ENCODE assay signal across 8 cellular contexts in the genomic region with DNA sequence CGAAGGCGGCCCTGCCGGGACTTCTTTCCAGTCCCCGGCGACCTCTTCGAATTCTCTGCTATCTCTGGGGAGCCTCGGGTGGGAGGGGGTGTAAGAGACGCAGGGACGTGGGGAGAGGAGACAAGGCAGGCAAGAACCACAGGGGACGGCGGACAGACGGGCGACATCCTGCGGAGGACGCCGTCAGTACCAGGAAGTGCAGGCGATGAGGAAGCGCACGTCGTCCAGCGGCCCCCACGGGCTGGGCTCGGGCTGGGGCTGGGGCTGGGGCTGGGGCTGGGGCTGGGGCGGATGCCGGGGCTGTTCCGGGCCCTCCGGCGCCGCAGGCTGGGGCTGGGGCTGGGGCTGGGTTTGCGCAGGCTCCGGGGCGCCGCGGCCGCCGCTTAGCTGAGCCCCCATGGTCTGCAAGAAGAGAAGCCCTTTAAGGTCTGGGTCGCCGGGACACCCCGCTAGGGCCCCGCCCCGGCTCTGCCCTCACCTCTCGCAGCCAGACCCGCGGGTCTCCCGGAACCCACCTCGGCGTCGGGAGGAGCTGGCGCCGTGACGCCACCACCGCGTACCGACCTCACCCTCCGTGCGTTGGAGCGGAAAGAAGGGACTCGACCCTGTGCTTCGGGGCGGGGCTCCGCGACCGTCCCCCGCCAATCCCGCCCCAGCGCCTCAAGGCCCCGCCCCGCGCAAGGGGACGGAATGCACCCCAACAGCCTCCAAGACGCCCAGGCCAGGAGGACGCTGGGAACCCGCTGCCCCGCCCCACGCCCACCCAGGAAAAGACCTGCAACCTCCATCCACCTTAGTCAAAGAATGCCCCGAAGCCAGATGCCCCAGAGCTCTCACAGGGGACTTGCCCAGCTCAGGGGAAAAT. TPM values are rescaled to one million over a fixed set of nuclear protein-coding genes. Genes with fewer than 3 reads are reported as not detected.
DNase-seq lines count a peak whose midpoint lies in the region; ATAC-seq and TF ChIP-seq lines count a peak whose summit lies in the region.

A gene (minus strand): TSS at position 592 of the 865 bp plus-strand sequence. CDS start 193 bp downstream, at position 399.

- H3K4me1 ChIP-seq in prostate gland (replicated peaks): peaks cover 17% of the 10 kb centered on the region

- H3K27ac ChIP-seq in prostate gland: peak within 1 kb of the TSS; percentile 92 to 95

- TF ChIP-seq CTCF in HFF-Myc (IDR thresholded peaks at IDR 0.05; ENCODE audit: low read depth, low read length, missing control alignments): no peak
- peak in 3 of 4 experiments; percentile 8 to 35 (median 14) for TF ChIP-seq CTCF in prostate gland (IDR thresholded peaks at IDR 0.05)

- H3K36me3 Mint-ChIP-seq in T-helper 1 cell treated with Interleukin-12 subunit alpha and Interleukin-12 subunit beta and Interleukin-4 antibody, amounts not matched to agents 30 μg/mL and 1 μg/mL, for 36 hours (ENCODE audit: low read depth): peaks cover 27% of the 10 kb centered on the region

- TF ChIP-seq POLR2A in GM10847 (IDR thresholded peaks at IDR 0.05; ENCODE audit: extremely low read depth, insufficient read length) (peak; percentile 79), prostate gland (IDR thresholded peaks at IDR 0.05) (peak; percentile 92)

- H3K27me3 ChIP-seq in prostate gland (replicated peaks; ENCODE audit: insufficient read depth): no peaks in the 10 kb centered on the region

- no peaks in the 10 kb centered on the region for H3K36me3 ChIP-seq in prostate gland

- peak within 1 kb of the TSS; percentile 69 for H3K4me3 ChIP-seq in HFF-Myc (replicated peaks; ENCODE audit: low read depth, low read length)
- peak within 1 kb of the TSS; percentile 72 to 91 for H3K4me3 ChIP-seq in prostate gland

- H3K9me3 ChIP-seq in prostate gland: no peaks in the 10 kb centered on the region

- peaks cover 6% of the 10 kb centered on the region for H3K4me1 Mint-ChIP-seq in T-helper 1 cell treated with Interleukin-12 subunit alpha and Interleukin-12 subunit beta and Interleukin-4 antibody, amounts not matched to agents 30 μg/mL and 1 μg/mL, for 36 hours (ENCODE audit: low read depth)

- intact Hi-C loops in left ventricle myocardium superior (cut with micrococcal nuclease) (no loop called here), prostate gland (cut with DNase I) (loop anchor here (5.0 kb wide), 1 partner anchor 400 kb away; a partner anchor contains a TSS)

- peak within 1 kb of the TSS; percentile 100 for H3K27ac Mint-ChIP-seq in T-helper 1 cell treated with Interleukin-12 subunit alpha and Interleukin-12 subunit beta and Interleukin-4 antibody, amounts not matched to agents 30 μg/mL and 1 μg/mL, for 36 hours

- peak; percentile 95 for ATAC-seq in left ventricle myocardium superior

- WGBS in prostate gland: under 1% methylated on average over 56 of the region's 76 CpGs

- no peaks in the 10 kb centered on the region for H3K27me3 Mint-ChIP-seq in T-helper 1 cell treated with Interleukin-12 subunit alpha and Interleukin-12 subunit beta and Interleukin-4 antibody, amounts not matched to agents 30 μg/mL and 1 μg/mL, for 36 hours (ENCODE audit: low read depth)

- peak within 1 kb of the TSS; percentile 99 for H3K4me3 Mint-ChIP-seq in T-helper 1 cell treated with Interleukin-12 subunit alpha and Interleukin-12 subunit beta and Interleukin-4 antibody, amounts not matched to agents 30 μg/mL and 1 μg/mL, for 36 hours

- no peaks in the 10 kb centered on the region for H3K9me3 Mint-ChIP-seq in T-helper 1 cell treated with Interleukin-12 subunit alpha and Interleukin-12 subunit beta and Interleukin-4 antibody, amounts not matched to agents 30 μg/mL and 1 μg/mL, for 36 hours

- DNase-seq in HFF-Myc (ENCODE audit: extremely low read depth, low read depth): peak; percentile 55
- DNase-seq in NCI-H1048 (lab: John Stamatoyannopoulos, UW): peak; percentile 75
- peak; percentile 70 for DNase-seq in amniotic stem cell (lab: John Stamatoyannopoulos, UW)
- DNase-seq in left ventricle myocardium superior: peak; percentile 96
- peak; percentile 87 for DNase-seq in prostate gland (ENCODE audit: low spot score)
- DNase-seq in ureter (ENCODE audit: low spot score): peak; percentile 91

RNA-seq across cellular contexts. Expression of the gene that starts here (rescaled TPM):
- total RNA-seq in left ventricle myocardium superior (48.4 TPM), prostate gland (10 to 100 TPM; 35.4 to 65.8 TPM), ureter (103 TPM)

Comparison
In these comparisons a context has a peak if more than half of its experiments do, and no peak if none do; other contexts are left out.
1. Peak in every context shown above with its lines: DNase-seq, ATAC-seq, H3K4me3 ChIP-seq and H3K27ac ChIP-seq.